Comparison of ENCODE assay signal across 1 cellular context in genomic region chr12:114691196-114691595, GRCh38.
TF ChIP-seq lines count a peak whose summit lies in the region.

No MANE protein-coding gene starts in this region.

TF ChIP-seq in H1, 55 proteins besides CTCF, POLR2A, EP300 and RAD21:
- TF ChIP-seq TAF7 (optimal IDR thresholded peaks at IDR 0.05; ENCODE audit: borderline replicate concordance, low read depth, low read length) (no peak), SUZ12 (IDR thresholded peaks at IDR 0.05; ENCODE audit: low read length) (peak; percentile 30), JUND (IDR thresholded peaks at IDR 0.05; ENCODE audit: low read length) (no peak), RNF2 (IDR thresholded peaks at IDR 0.05; ENCODE audit: borderline replicate concordance, low read depth, low read length, missing control alignments, poor library complexity, severe bottlenecking) (peak; percentile 66), USF2 (IDR thresholded peaks at IDR 0.05; ENCODE audit: low read length) (no peak)
